ENCODE assay signal across 1 cellular context in genomic region chr19:45739498-45740439, GRCh38.
TF ChIP-seq lines count a peak whose summit lies in the region.

No MANE protein-coding gene starts in this region.

TF ChIP-seq in IMR-90, 13 proteins besides CTCF, POLR2A, EP300 and RAD21:
- TF ChIP-seq RFX5 (IDR thresholded peaks at IDR 0.05; ENCODE audit: low read depth, low read length): no peak
- TF ChIP-seq CEBPB (IDR thresholded peaks at IDR 0.05; ENCODE audit: low read depth, low read length): 0 out of 2 replicates have a peak, but pooled peaks have one; percentile 7
